ENCODE assay signal across 9 cellular contexts in the genomic region with DNA sequence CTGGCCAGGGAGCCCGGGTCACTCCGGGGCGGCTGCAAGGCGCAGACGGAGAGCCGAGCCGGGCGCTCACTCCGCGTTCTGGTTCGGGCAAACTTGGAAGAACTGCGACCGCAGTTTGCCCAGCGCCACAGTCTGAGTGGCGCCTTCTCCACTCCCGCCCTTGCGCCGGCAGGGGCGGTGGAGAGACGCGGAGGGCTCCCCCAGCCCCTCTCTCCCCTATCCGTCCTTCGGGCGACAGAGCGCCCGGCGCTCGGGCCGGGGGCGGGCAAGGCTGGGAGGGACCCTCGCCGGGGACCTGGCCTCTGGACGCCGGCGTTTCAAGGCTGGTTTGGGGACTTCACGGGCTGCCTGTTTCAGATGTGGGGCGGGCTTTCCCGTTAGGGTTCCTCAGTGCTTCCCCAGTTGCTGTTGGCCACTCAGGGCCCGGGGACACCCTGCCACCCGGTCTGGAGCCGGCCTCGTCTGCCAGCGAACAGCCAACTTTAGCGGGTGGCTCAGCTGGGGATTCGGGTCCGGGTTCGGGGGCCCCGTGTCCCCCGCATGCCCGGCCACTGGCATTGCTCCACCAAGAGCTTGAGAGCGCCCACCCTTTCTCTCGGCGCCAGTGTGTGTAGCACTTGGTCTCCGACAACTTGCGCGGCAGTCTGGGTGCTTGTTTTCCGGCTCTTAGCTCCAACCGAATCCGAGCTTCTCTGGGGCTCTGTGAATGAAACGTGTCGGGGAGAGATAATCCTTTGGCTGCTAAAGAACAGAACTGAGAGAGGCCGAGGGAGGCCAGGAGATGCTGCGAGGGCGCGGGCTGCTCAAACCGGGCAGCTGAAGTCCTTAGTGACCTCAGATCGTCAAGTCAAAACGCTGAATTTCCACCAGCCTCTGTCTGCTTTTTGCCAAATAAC. TPM values are rescaled to one million over a fixed set of nuclear protein-coding genes. Genes with fewer than 3 reads are reported as not detected.
A peak's percentile ranks its signal among the peaks of the same experiment; 100 is the strongest.
DNase-seq lines count a peak whose midpoint lies in the region; ATAC-seq, FAIRE-seq and TF ChIP-seq lines count a peak whose summit lies in the region.
"Had no signal": no experiment of that assay in that cellular context is flagged by ENCODE, and none has a peak within 500 bp of the region (broad histone marks: within the 10 kb centered on the region; RNA-seq: fewer than 3 reads in every experiment).

No MANE protein-coding gene starts in this region.

- H2AK5ac ChIP-seq in H1 (ENCODE audit: low read depth, low read length): no peak overlapping the region

- peak overlapping the region; percentile 48 for H3K56ac ChIP-seq in H1 (replicated peaks; ENCODE audit: insufficient read length, low read depth, low read length)

- DNase-seq in A172 (ENCODE audit: low spot score) (peak; percentile 64), HFFc6 (peak; percentile 73), NCI-H82 (lab: John Stamatoyannopoulos, UW) (peak; percentile 99), H1 (ENCODE audit: low read depth in 1 of 2, low spot score in 2 of 2) (peak in 1 of 2 experiments; percentile 86), lung (ENCODE audit: low spot score) (no peak), upper lobe of left lung (peak in 1 of 2 donors; percentile 87), OCI-M2 (lab: John Stamatoyannopoulos, UW; ENCODE audit: unreplicated experiment) (no peak)
- DNase-seq in stimulated activated CD4-positive, alpha-beta T cell treated with anti-CD3 and anti-CD28 coated beads, Interleukin-4, amount 100 ng/mL, for 4 hours: no peak

- H3K79me2 ChIP-seq in H1 (ENCODE audit: control insufficient read depth in 1 of 2, insufficient read depth in 2 of 2, low read length in 2 of 2): peaks cover 0 to 29% of the 10 kb centered on the region in 2 experiments; a peak in 2 of 4 replicates

- peak overlapping the region; percentile 66 to 80 (median 72); a peak in 6 of 7 replicates for H3K9ac ChIP-seq in H1 (replicated peaks in 1 of 4; ENCODE audit: extremely low read depth in 1 of 4, low read depth in 3 of 4, low read length in 3 of 4)

- H3K14ac ChIP-seq in H1 (ENCODE audit: insufficient read length): no peak overlapping the region

- H3K27ac ChIP-seq in H1 (ENCODE audit: low read depth, low read length) (no peak overlapping the region; the same call in 1 of the 2 replicates), lung (ENCODE audit: low read depth in 1 of 2, low read length in 1 of 2) (peak overlapping the region in 1 of 2 donors; percentile 62), upper lobe of left lung (peak overlapping the region in 3 of 4 donors; percentile 24 to 78 (median 75))

- peak overlapping the region; percentile 93 for H3K4me3 Mint-ChIP-seq in HFFc6

- peak overlapping the region; percentile 79; the same call in 1 of the 2 replicates for H4K8ac ChIP-seq in H1 (ENCODE audit: extremely low read depth, insufficient read depth, low read length)

- H3K36me3 ChIP-seq in H1 (ENCODE audit: control insufficient read depth in 2 of 4, insufficient read depth in 4 of 4, low read length in 3 of 4): no peaks in the 10 kb centered on the region
- H3K36me3 ChIP-seq in lung (ENCODE audit: control insufficient read depth in 2 of 2, insufficient read depth in 2 of 2, low read length in 2 of 2): no peaks in the 10 kb centered on the region
- H3K36me3 ChIP-seq in upper lobe of left lung: no peaks in the 10 kb centered on the region

- WGBS in H1 (ENCODE audit: extremely low coverage in 1 of 2, insufficient coverage in 1 of 2, insufficient read length in 1 of 2, insufficient replicate concordance in 2 of 2, low coverage in 1 of 2, low lambda C conversion rate in 2 of 2, missing lambda C conversion rate in 1 of 2), 2 experiments: 3% methylated on average over 43 of the region's 68 CpGs; no CpG with 5 or more reads in 1 of the 2 experiments
- WGBS in lung, 2 donors: 1 to 2% methylated on average over 57 to 68 of the region's 68 CpGs
- 2% methylated on average over 39 of the region's 68 CpGs for WGBS in upper lobe of left lung, 2 donors

- H3K23ac ChIP-seq in H1 (ENCODE audit: insufficient read length): no peak overlapping the region

- peaks cover 0 to 12% (median 11%) of the 10 kb centered on the region in 4 experiments; a peak in 6 of 7 replicates for H3K4me1 ChIP-seq in H1 (replicated peaks in 1 of 4; ENCODE audit: control insufficient read depth in 3 of 4, insufficient read depth in 4 of 4, low read length in 3 of 4)
- no peaks in the 10 kb centered on the region for H3K4me1 ChIP-seq in lung (ENCODE audit: control insufficient read depth in 2 of 2, insufficient read depth in 2 of 2, low read length in 2 of 2)
- peaks cover 0 to 24% (median 9%) of the 10 kb centered on the region in 4 donors for H3K4me1 ChIP-seq in upper lobe of left lung

- POLR2A ChIA-PET in H1 (lab: Charles Lee; ENCODE audit: partially characterized antibody): interaction anchor here (0.6 to 2.3 kb wide), 6 partner anchors 7 to 1458 kb away, joined by 3 to 23 read pairs (median 5); no protein-coding TSS in a partner anchor

- peak overlapping the region; percentile 12; the same call in 1 of the 2 replicates for H2BK12ac ChIP-seq in H1 (ENCODE audit: low read depth, low read length)

- peak overlapping the region; percentile 88 to 98 for H3K4me2 ChIP-seq in H1 (ENCODE audit: insufficient read depth in 1 of 2, low read depth in 2 of 2, low read length in 2 of 2)

- no peaks in the 10 kb centered on the region for H3K27me3 Mint-ChIP-seq in HFFc6 (ENCODE audit: insufficient read depth)

- no peaks in the 10 kb centered on the region for H3K9me3 Mint-ChIP-seq in HFFc6

- peak; percentile 76 for TF ChIP-seq CTCF in HFFc6 (IDR thresholded peaks at IDR 0.05)
- peak; percentile 60 to 71 (median 64) for TF ChIP-seq CTCF in H1 (IDR thresholded peaks at IDR 0.05; ENCODE audit: control extremely low read depth in 1 of 3, insufficient read depth in 1 of 3, low read depth in 1 of 3, low read length in 3 of 3)
- no peak for TF ChIP-seq CTCF in lung (IDR thresholded peaks at IDR 0.05; ENCODE audit: control extremely low read depth, extremely low read depth)
- TF ChIP-seq CTCF in upper lobe of left lung (IDR thresholded peaks at IDR 0.05): peak in 2 of 6 experiments; percentile 14 to 45

- H3K27ac Mint-ChIP-seq in HFFc6: peak overlapping the region; percentile 92

- peaks cover 11% of the 10 kb centered on the region; the same call in 1 of the 2 replicates for H3K23me2 ChIP-seq in H1 (ENCODE audit: low read depth, low read length)

- H3K4ac ChIP-seq in H1 (replicated peaks; ENCODE audit: insufficient read length, low read depth, low read length): no peak overlapping the region

- TF ChIP-seq RAD21 in H1 (IDR thresholded peaks at IDR 0.05 in 1 of 2, conservative IDR thresholded peaks at IDR 0.05 in 1 of 2; ENCODE audit: low read depth in 2 of 2, low read length in 2 of 2): peak; percentile 62 to 67

- FAIRE-seq in H1 (lab: Jason Lieb, UNC): peak; percentile 57
- FAIRE-seq: G401.6 had no signal

- H3K18ac ChIP-seq in H1 (ENCODE audit: extremely low read depth, low read length): peak overlapping the region; percentile 76

- CTCF ChIA-PET in H1 (lab: Charles Lee; ENCODE audit: partially characterized antibody): interaction anchor here (0.6 to 1.9 kb wide), 13 partner anchors 8 to 1133 kb away, joined by 3 to 11 read pairs (median 3); no protein-coding TSS in a partner anchor

- H2AFZ ChIP-seq in H1 (ENCODE audit: low read length): peak overlapping the region; percentile 37; the same call in 1 of the 2 replicates

- H2BK120ac ChIP-seq in H1 (replicated peaks; ENCODE audit: low read depth, low read length): peak overlapping the region; percentile 55

- H4K91ac ChIP-seq in H1 (replicated peaks; ENCODE audit: insufficient read length, low read length): peak overlapping the region; percentile 75

- H2BK5ac ChIP-seq in H1 (ENCODE audit: low read depth, low read length): no peak overlapping the region

- ATAC-seq in lung (ENCODE audit: insufficient read depth, low FRiP score) (peak; percentile 52), upper lobe of left lung (ENCODE audit: low FRiP score in 2 of 2) (peak; percentile 69 to 89)

- H3K79me1 ChIP-seq in H1 (ENCODE audit: low read depth, low read length): no peaks in the 10 kb centered on the region

- H3K4me1 Mint-ChIP-seq in HFFc6 (ENCODE audit: low read depth): peaks cover 51% of the 10 kb centered on the region

- TF ChIP-seq EP300 in H1 (IDR thresholded peaks at IDR 0.05; ENCODE audit: borderline replicate concordance in 1 of 2, low read depth in 2 of 2, low read length in 2 of 2) (no peak), upper lobe of left lung (IDR thresholded peaks at IDR 0.05) (no peak)

- H4K5ac ChIP-seq in H1 (ENCODE audit: insufficient read length, low read depth, low read length): no peak overlapping the region

- H3K27me3 ChIP-seq in H1 (replicated peaks in 1 of 4; ENCODE audit: control insufficient read depth in 3 of 4, extremely low read depth in 1 of 4, insufficient read depth in 3 of 4, low read length in 3 of 4) (no peaks in the 10 kb centered on the region), lung (ENCODE audit: control insufficient read depth, insufficient read depth) (no peaks in the 10 kb centered on the region), upper lobe of left lung (peaks cover 0 to 13% (median 4%) of the 10 kb centered on the region in 4 donors)

- H2BK15ac ChIP-seq in H1 (ENCODE audit: low read length): no peak overlapping the region

- H3K36me3 Mint-ChIP-seq in HFFc6 (ENCODE audit: low read depth): no peaks in the 10 kb centered on the region

- H4K20me1 ChIP-seq in H1 (replicated peaks in 1 of 2; ENCODE audit: control insufficient read depth in 1 of 2, insufficient read depth in 2 of 2, low read length in 2 of 2): no peaks in the 10 kb centered on the region

- H3K4me3 ChIP-seq in H1 (ENCODE audit: extremely low read depth in 1 of 4, insufficient read depth in 2 of 4, low read depth in 3 of 4, low read length in 4 of 4) (peak overlapping the region; percentile 81 to 89 (median 84)), lung (peak overlapping the region; percentile 53), upper lobe of left lung (peak overlapping the region; percentile 19 to 57 (median 49))

- H3K9me3 ChIP-seq in H1 (ENCODE audit: insufficient read depth in 2 of 2, low read depth in 1 of 2, low read length in 1 of 2): no peaks in the 10 kb centered on the region
- H3K9me3 ChIP-seq in lung (ENCODE audit: control insufficient read depth in 2 of 2, insufficient read depth in 1 of 2, low read length in 1 of 2): peaks cover 0 to 3% of the 10 kb centered on the region in 2 donors
- H3K9me3 ChIP-seq in upper lobe of left lung: no peaks in the 10 kb centered on the region

- TF ChIP-seq POLR2A in H1 (IDR thresholded peaks at IDR 0.05; ENCODE audit: control extremely low read depth in 1 of 2, low read depth in 2 of 2, low read length in 2 of 2) (no peak; a peak in 1 of 3 replicates), upper lobe of left lung (IDR thresholded peaks at IDR 0.05) (no peak)

- H2BK20ac ChIP-seq in H1 (ENCODE audit: low read length): no peak overlapping the region

RNA-seq across cellular contexts. Expression of a gene that starts 1.5 kb away (rescaled TPM):
- 5.1 and 6.1 TPM in 2 replicates for total RNA-seq in A172 (2014; rRNA removed; shearing (Covaris generic))
- total RNA-seq in HFFc6 (2021; fragmentation: NEBNext Ultra II Directional; extraction: Animal tissue kit (Norgen Biotek cat#: 25700)): 1 to 10 TPM; 3.0 to 5.3 (median 4.4) TPM
- 12.0 and 14.2 TPM in 2 replicates for total RNA-seq in H1 (2021; fragmentation: NEBNext Ultra II Directional; extraction: Animal tissue kit (Norgen Biotek cat#: 25700))
- polyA plus RNA-seq in H1 (2011; rRNA removed): 4.1 and 5.4 TPM in 2 replicates
- 5.9 TPM for polyA plus RNA-seq in H1 (2011; cell fraction: cytosol; rRNA removed)
- polyA plus RNA-seq in H1 (2011; cell fraction: nucleus; rRNA removed): 7.8 TPM
- polyA plus RNA-seq in H1 (2012, experiment 1 of 2): 8.2 to 11.6 TPM (median 9.7 TPM) in 4 replicates
- 0.83 TPM for polyA plus RNA-seq in H1 (2012, experiment 2 of 2)
- polyA plus RNA-seq in H1 (2013, experiment 1 of 2): 29.0 TPM
- polyA plus RNA-seq in H1 (2013, experiment 2 of 2): 29.3 TPM
- 21.9 and 32.2 TPM in 2 replicates for polyA minus RNA-seq in H1 (2011; rRNA and poly(A)+ RNA removed)
- polyA minus RNA-seq in H1 (2011; cell fraction: cytosol; rRNA and poly(A)+ RNA removed): 14.8 TPM
- polyA minus RNA-seq in H1 (2011; cell fraction: nucleus; rRNA and poly(A)+ RNA removed): 24.6 TPM
- total RNA-seq in lung: 10 to 100 TPM in 1 of 2 donors, 1 to 10 TPM in 1; 7.3 to 31.4 TPM
- polyA plus RNA-seq in lung: 1 to 10 TPM in 1 of 2 donors, under 1 TPM in 1; 0.45 to 2.3 TPM
- 1 to 10 TPM; 1.3 to 7.3 (median 3.4) TPM for total RNA-seq in upper lobe of left lung

Comparison
In these comparisons a context has a peak if more than half of its experiments do, and no peak if none do; other contexts are left out.
1. DNase-seq: peak in A172 (single experiment), HFFc6 (single experiment) and NCI-H82 (single experiment); none in lung (single experiment), stimulated activated CD4-positive, alpha-beta T cell treated with anti-CD3 and anti-CD28 coated beads, Interleukin-4, amount 100 ng/mL, for 4 hours (0 of 2) and OCI-M2 (single experiment).
2. Peak in every context shown above with its lines, with median percentiles within 50 percentile points of each other: H3K4me3 ChIP-seq.